ENCODE assay signal across 10 cellular contexts in genomic region chr1:5423109-5423508, GRCh38.
DNase-seq lines count a peak whose midpoint lies in the region; ATAC-seq and TF ChIP-seq lines count a peak whose summit lies in the region.
"Had no signal": no experiment of that assay in that cellular context is flagged by ENCODE, and none has a peak within 500 bp of the region (broad histone marks: within the 10 kb centered on the region; RNA-seq: fewer than 3 reads in every experiment).

No MANE protein-coding gene starts in this region.

- H3K79me2 ChIP-seq in GM23248 (ENCODE audit: insufficient read depth) (no peaks in the 10 kb centered on the region), Karpas-422 (ENCODE audit: low read length) (no peaks in the 10 kb centered on the region)

- no peaks in the 10 kb centered on the region for H3K9me3 ChIP-seq in GM23248 (ENCODE audit: low read depth)
- no peaks in the 10 kb centered on the region for H3K9me3 ChIP-seq in Karpas-422 (ENCODE audit: low read length)
- H3K9me3 ChIP-seq: pancreas, uterus had no signal

- H4K20me1 ChIP-seq in GM23248 (ENCODE audit: insufficient read depth) (no peaks in the 10 kb centered on the region), Karpas-422 (ENCODE audit: insufficient read depth, low read depth, low read length) (no peaks in the 10 kb centered on the region)

- H3K27me3 Mint-ChIP-seq in activated T-cell treated with anti-CD3 and anti-CD28 coated beads, Interleukin-2, amount 50 U/mL, for 4 hours (ENCODE audit: low read depth), result peaks cover 17% of the 10 kb centered on the region
- peaks cover 2% of the 10 kb centered on the region for H3K27me3 Mint-ChIP-seq in neural crest cell (ENCODE audit: low read depth)

- H3K4me3 Mint-ChIP-seq in activated T-cell treated with anti-CD3 and anti-CD28 coated beads, Interleukin-2, amount 50 U/mL, for 4 hours, result no peak overlapping the region
- H3K4me3 Mint-ChIP-seq in neural crest cell, result no peak overlapping the region

- peak overlapping the region; percentile 63 for H3K27ac Mint-ChIP-seq in neural crest cell (ENCODE audit: unreplicated experiment)

- H3K36me3 ChIP-seq in GM23248 (ENCODE audit: low read depth) (no peaks in the 10 kb centered on the region), Karpas-422 (ENCODE audit: insufficient read depth, low read length) (no peaks in the 10 kb centered on the region)
- H3K36me3 ChIP-seq: pancreas, uterus had no signal

- 3 to 4% methylated on average over 10 of the region's 10 CpGs for WGBS in GM23248 (ENCODE audit: low coverage in 1 of 2, low lambda C conversion rate in 2 of 2, missing lambda C conversion rate in 2 of 2), 2 experiments

- ATAC-seq in activated T-cell treated with anti-CD3 and anti-CD28 coated beads, Interleukin-2, amount 50 U/mL, for 4 hours, result peak; percentile 61 to 63
- ATAC-seq in GM18858 (IDR thresholded peaks at IDR 0.05; ENCODE audit: unreplicated experiment) (no peak), HG03175 (IDR thresholded peaks at IDR 0.05; ENCODE audit: unreplicated experiment) (no peak)

- no peak overlapping the region for H3K9ac ChIP-seq in GM23248
- no peak overlapping the region for H3K9ac ChIP-seq in Karpas-422 (ENCODE audit: low read length)

- H3K27ac ChIP-seq in GM23248, result no peak overlapping the region
- no peak overlapping the region for H3K27ac ChIP-seq in Karpas-422 (ENCODE audit: low read length)
- H3K27ac ChIP-seq: pancreas, uterus had no signal

- H3F3A ChIP-seq in GM23248 (ENCODE audit: insufficient read depth), result no peaks in the 10 kb centered on the region

- H3K9me3 Mint-ChIP-seq in activated T-cell treated with anti-CD3 and anti-CD28 coated beads, Interleukin-2, amount 50 U/mL, for 4 hours, result no peaks in the 10 kb centered on the region
- H3K9me3 Mint-ChIP-seq in neural crest cell, result no peaks in the 10 kb centered on the region

- H3K4me3 ChIP-seq in GM23248, result no peak overlapping the region
- H3K4me3 ChIP-seq in Karpas-422 (ENCODE audit: low read length), result no peak overlapping the region
- H3K4me3 ChIP-seq: pancreas, uterus had no signal

- H3K9me2 ChIP-seq in GM23248 (ENCODE audit: insufficient read depth) (no peaks in the 10 kb centered on the region), Karpas-422 (replicated peaks; ENCODE audit: insufficient read depth, low read length) (no peaks in the 10 kb centered on the region)

- H3K36me3 Mint-ChIP-seq in activated T-cell treated with anti-CD3 and anti-CD28 coated beads, Interleukin-2, amount 50 U/mL, for 4 hours (ENCODE audit: insufficient read depth), result no peaks in the 10 kb centered on the region
- no peaks in the 10 kb centered on the region for H3K36me3 Mint-ChIP-seq in neural crest cell (ENCODE audit: low read depth)

- in situ Hi-C loops in GM23248 (cut with MboI), result no loop called here

- H2AFZ ChIP-seq in GM23248 (no peak overlapping the region), Karpas-422 (ENCODE audit: low read length) (no peak overlapping the region)

- H3K27me3 ChIP-seq in GM23248 (replicated peaks; ENCODE audit: insufficient read depth), result no peaks in the 10 kb centered on the region
- no peaks in the 10 kb centered on the region for H3K27me3 ChIP-seq in Karpas-422 (ENCODE audit: low read length)

- H3K4me1 Mint-ChIP-seq in activated T-cell treated with anti-CD3 and anti-CD28 coated beads, Interleukin-2, amount 50 U/mL, for 4 hours (ENCODE audit: low read depth), result peaks cover 21% of the 10 kb centered on the region
- H3K4me1 Mint-ChIP-seq in neural crest cell, result peaks cover 62% of the 10 kb centered on the region

- no peak for TF ChIP-seq CTCF in neural crest cell (conservative IDR thresholded peaks at IDR 0.05)

- DNase-seq in DMS79 (lab: John Stamatoyannopoulos, UW) (peak; percentile 77), NCI-H82 treated with DMSO at 0.1 percent for 48 hours (lab: John Stamatoyannopoulos, UW; ENCODE audit: unreplicated experiment) (peak; percentile 16), neural crest cell (ENCODE audit: low read depth, low spot score) (no peak), GM23248 (no peak), Karpas-422 (no peak)
- DNase-seq in activated T-cell treated with anti-CD3 and anti-CD28 coated beads, Interleukin-2, amount 50 U/mL, for 4 hours, result peak; percentile 15
- DNase-seq: uterus had no signal

- H3K4me2 ChIP-seq in GM23248 (ENCODE audit: unreplicated experiment) (no peak overlapping the region), Karpas-422 (ENCODE audit: low read depth, low read length, poor library complexity, severe bottlenecking) (no peak overlapping the region)

- no peaks in the 10 kb centered on the region for H3K4me1 ChIP-seq in GM23248 (ENCODE audit: insufficient read depth)
- H3K4me1 ChIP-seq in Karpas-422 (ENCODE audit: low read length), result no peaks in the 10 kb centered on the region
- H3K4me1 ChIP-seq: pancreas, uterus had no signal

Comparison
In these comparisons a context has a peak if more than half of its experiments do, and no peak if none do; other contexts are left out.
1. DNase-seq: peak in DMS79 (single experiment), NCI-H82 treated with DMSO at 0.1 percent for 48 hours (single experiment) and activated T-cell treated with anti-CD3 and anti-CD28 coated beads, Interleukin-2, amount 50 U/mL, for 4 hours (single experiment); none in neural crest cell (single experiment), GM23248 (single experiment) and Karpas-422 (single experiment).
2. ATAC-seq: peak in activated T-cell treated with anti-CD3 and anti-CD28 coated beads, Interleukin-2, amount 50 U/mL, for 4 hours (2 of 2); none in GM18858 (single experiment) and HG03175 (single experiment).